Comparison of ENCODE assay signal across 24 cellular contexts in the genomic region with DNA sequence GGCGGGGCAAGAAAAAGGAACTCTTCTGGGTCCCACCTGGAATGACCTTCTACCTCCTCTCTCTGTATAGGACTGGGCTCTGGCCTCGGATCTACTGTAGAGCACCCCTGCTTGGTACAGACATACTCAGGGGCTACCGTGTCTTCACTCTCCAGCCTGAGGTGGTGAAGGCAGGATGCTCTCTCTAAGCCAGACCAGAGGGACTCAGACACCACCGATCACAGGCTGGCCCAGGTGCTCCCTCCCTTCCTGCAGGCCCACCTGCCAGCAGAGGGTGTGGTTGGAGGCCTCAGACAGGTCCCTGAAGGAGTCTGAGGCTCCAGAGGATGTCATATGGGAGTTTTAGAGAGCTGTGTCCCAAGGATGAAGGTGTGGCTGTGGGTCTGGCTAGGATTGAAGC. TPM values are rescaled to one million over a fixed set of nuclear protein-coding genes. Genes with fewer than 3 reads are reported as not detected.
DNase-seq lines count a peak whose midpoint lies in the region; ATAC-seq and TF ChIP-seq lines count a peak whose summit lies in the region.
"Had no signal": no experiment of that assay in that cellular context is flagged by ENCODE, and none has a peak within 500 bp of the region (broad histone marks: within the 10 kb centered on the region; RNA-seq: fewer than 3 reads in every experiment).

No MANE protein-coding gene starts in this region.

- no peak overlapping the region for H3K18ac ChIP-seq in IMR-90 (ENCODE audit: low read depth, low read length)

- no peak overlapping the region for H2BK15ac ChIP-seq in IMR-90 (ENCODE audit: low read depth, low read length)

- no peaks in the 10 kb centered on the region for H3K9me3 ChIP-seq in IMR-90 (ENCODE audit: control insufficient read depth, insufficient read depth, low read length)
- H3K9me3 ChIP-seq in neutrophil, result no peaks in the 10 kb centered on the region
- H3K9me3 ChIP-seq: BLaER1 treated with 17β-estradiol and CSF1 and Interleukin-3, amounts not matched to agents 10 nM and 100 nM had no signal

- H2AK9ac ChIP-seq in IMR-90 (replicated peaks; ENCODE audit: low read depth, low read length, poor library complexity), result no peak overlapping the region

- H3K79me1 ChIP-seq in IMR-90 (ENCODE audit: low read depth in 1 of 2, low read length in 2 of 2), result no peaks in the 10 kb centered on the region

- TF ChIP-seq CTCF in IMR-90 (conservative IDR thresholded peaks at IDR 0.05; ENCODE audit: low read depth, low read length), result no peak
- TF ChIP-seq CTCF in neutrophil (IDR thresholded peaks at IDR 0.05), result no peak

- no peak overlapping the region for H3K4ac ChIP-seq in IMR-90 (ENCODE audit: low read depth, low read length)

- no TSS peak for BruUV-seq in IMR-90 (replicated peaks; lab: Mats Ljungman, UMichigan)

- H2BK120ac ChIP-seq in IMR-90 (ENCODE audit: low read depth, low read length), result no peak overlapping the region

- H3K9ac ChIP-seq in IMR-90 (ENCODE audit: low read depth, low read length), result no peak overlapping the region
- H3K9ac ChIP-seq: BLaER1 treated with 17β-estradiol and CSF1 and Interleukin-3, amounts not matched to agents 10 nM and 100 nM; KMS-11 had no signal

- no peak overlapping the region for H2AK5ac ChIP-seq in IMR-90 (ENCODE audit: low read depth, low read length)

- H2BK5ac ChIP-seq in IMR-90 (ENCODE audit: low read depth, low read length, poor library complexity, severe bottlenecking), result no peak overlapping the region

- no peak overlapping the region for H3K23ac ChIP-seq in IMR-90 (ENCODE audit: low read depth, low read length)

- H3K56ac ChIP-seq in IMR-90 (ENCODE audit: extremely low read depth, insufficient read depth, low read length), result no peak overlapping the region

- H3K27me3 Mint-ChIP-seq in activated T-helper 17 cell treated with anti-CD3 and anti-CD28 coated beads, Interleukin-2, amount 50 U/mL, for 72 hours, result peaks cover 3% of the 10 kb centered on the region

- no peaks in the 10 kb centered on the region for H3K36me3 Mint-ChIP-seq in activated T-helper 17 cell treated with anti-CD3 and anti-CD28 coated beads, Interleukin-2, amount 50 U/mL, for 72 hours (ENCODE audit: low read depth)
- H3K36me3 Mint-ChIP-seq: CD4-positive, alpha-beta memory T cell had no signal

- CTCF ChIA-PET in IMR-90 (lab: Yijun Ruan, JAX), result no interaction called here

- 83% methylated on average over 1 of the region's 4 CpGs; no CpG with 5 or more reads in 1 of the 2 experiments for WGBS in IMR-90 (ENCODE audit: extremely low coverage in 2 of 2, insufficient read length in 1 of 2), 2 experiments

- no peak for TF ChIP-seq RAD21 in IMR-90 (IDR thresholded peaks at IDR 0.05; ENCODE audit: low read length)

- POLR2A ChIA-PET in IMR-90 (lab: Charles Lee; ENCODE audit: unreplicated experiment), result no interaction called here

- peak overlapping the region; percentile 41 for H2AFZ ChIP-seq in IMR-90 (replicated peaks; ENCODE audit: low read length, poor library complexity)

- no peak overlapping the region for H3K4me2 ChIP-seq in IMR-90 (ENCODE audit: low read depth, low read length)
- H3K4me2 ChIP-seq: BLaER1 treated with 17β-estradiol and CSF1 and Interleukin-3, amounts not matched to agents 10 nM and 100 nM; KMS-11 had no signal

- no peaks in the 10 kb centered on the region for H3K9me3 Mint-ChIP-seq in activated T-helper 17 cell treated with anti-CD3 and anti-CD28 coated beads, Interleukin-2, amount 50 U/mL, for 72 hours
- H3K9me3 Mint-ChIP-seq: HFFc6 had no signal

- dilution Hi-C loops in IMR-90 (cut with HindIII; ENCODE audit: low sequenced_read_pairs, unreplicated experiment), result no loop called here

- H4K8ac ChIP-seq in IMR-90 (ENCODE audit: low read depth in 2 of 2, low read length in 2 of 2), result no peak overlapping the region

- H3K4me3 ChIP-seq in IMR-90 (ENCODE audit: insufficient read depth, low read depth, low read length) (no peak overlapping the region), neutrophil (ENCODE audit: low read depth in 1 of 2, low read length in 1 of 2) (no peak overlapping the region)
- H3K4me3 ChIP-seq: BLaER1 treated with 17β-estradiol and CSF1 and Interleukin-3, amounts not matched to agents 10 nM and 100 nM; GM12878 had no signal

- H3K27me3 ChIP-seq in IMR-90 (ENCODE audit: control insufficient read depth, insufficient read depth, low read length) (peaks cover 28% of the 10 kb centered on the region), neutrophil (no peaks in the 10 kb centered on the region)
- H3K27me3 ChIP-seq: BLaER1 treated with 17β-estradiol and CSF1 and Interleukin-3, amounts not matched to agents 10 nM and 100 nM had no signal

- intact Hi-C loops in IMR-90 (cut with micrococcal nuclease), result no loop called here

- no peak overlapping the region for H2BK20ac ChIP-seq in IMR-90 (ENCODE audit: low read depth, low read length)

- no peaks in the 10 kb centered on the region; the same call in 1 of the 2 replicates for H3K9me1 ChIP-seq in IMR-90 (ENCODE audit: insufficient read depth, low read length)

- H3K4me3 Mint-ChIP-seq in activated T-helper 17 cell treated with anti-CD3 and anti-CD28 coated beads, Interleukin-2, amount 50 U/mL, for 72 hours, result no peak overlapping the region
- H3K4me3 Mint-ChIP-seq: CD4-positive, alpha-beta memory T cell; HFFc6 had no signal

- ATAC-seq in IMR-90 (ENCODE audit: low read depth), result no peak
- ATAC-seq in activated T-helper 17 cell treated with anti-CD3 and anti-CD28 coated beads, Interleukin-2, amount 50 U/mL, for 72 hours (replicated peaks), result no peak
- no peak for ATAC-seq in GM18861 (IDR thresholded peaks at IDR 0.05; ENCODE audit: unreplicated experiment)
- ATAC-seq in GM18511 (IDR thresholded peaks at IDR 0.05; ENCODE audit: unreplicated experiment), result no peak
- ATAC-seq: GM12878, HepG2 had no signal

- peak overlapping the region; percentile 35 for H3K27ac Mint-ChIP-seq in activated T-helper 17 cell treated with anti-CD3 and anti-CD28 coated beads, Interleukin-2, amount 50 U/mL, for 72 hours
- H3K27ac Mint-ChIP-seq: HFFc6 had no signal

- H3K4me1 Mint-ChIP-seq in activated T-helper 17 cell treated with anti-CD3 and anti-CD28 coated beads, Interleukin-2, amount 50 U/mL, for 72 hours, result no peaks in the 10 kb centered on the region
- H3K4me1 Mint-ChIP-seq: CD4-positive, alpha-beta memory T cell had no signal

- DNase-seq in NCI-H2171 treated with DMSO at 0.1 percent for 48 hours (lab: John Stamatoyannopoulos, UW) (peak; percentile 7), NCI-H2171 (lab: John Stamatoyannopoulos, UW) (no peak), IMR-90 (no peak), SKM-1 (lab: John Stamatoyannopoulos, UW; ENCODE audit: unreplicated experiment) (no peak)
- DNase-seq: ACHN; CD4-positive, alpha-beta memory T cell; DND-41; HFFc6; NCI-H1105; NCI-H146; NCI-H2029; NCI-H524 treated with DMSO at 0.1 percent for 48 hours; NCI-H82; SHP77 had no signal

- no peak overlapping the region for H4K91ac ChIP-seq in IMR-90 (ENCODE audit: insufficient read depth, low read depth, low read length)

- no peak overlapping the region for H3K14ac ChIP-seq in IMR-90 (replicated peaks; ENCODE audit: low read depth, low read length)

- H4K5ac ChIP-seq in IMR-90 (ENCODE audit: low read depth, low read length), result no peak overlapping the region

- H3K36me3 ChIP-seq in IMR-90 (ENCODE audit: control insufficient read depth, insufficient read depth, low read length), result no peaks in the 10 kb centered on the region
- H3K36me3 ChIP-seq in neutrophil, result peaks cover 4% of the 10 kb centered on the region
- H3K36me3 ChIP-seq: BLaER1 treated with 17β-estradiol and CSF1 and Interleukin-3, amounts not matched to agents 10 nM and 100 nM had no signal

- H3K4me1 ChIP-seq in IMR-90 (ENCODE audit: control insufficient read depth, insufficient read depth, low read length), result no peaks in the 10 kb centered on the region
- H3K4me1 ChIP-seq in neutrophil (ENCODE audit: control insufficient read depth in 1 of 2, insufficient read depth in 1 of 2, low read depth in 1 of 2, low read length in 1 of 2), result peaks cover 32% of the 10 kb centered on the region in 2 experiments

- TF ChIP-seq POLR2A in IMR-90 (IDR thresholded peaks at IDR 0.05; ENCODE audit: low read depth, low read length), result no peak

- H3K27ac ChIP-seq in IMR-90 (ENCODE audit: insufficient read depth, low read length) (no peak overlapping the region), neutrophil (peak overlapping the region; percentile 18)
- H3K27ac ChIP-seq: 22Rv1; BLaER1 treated with 17β-estradiol and CSF1 and Interleukin-3, amounts not matched to agents 10 nM and 100 nM; KMS-11 had no signal

- no peaks in the 10 kb centered on the region for H4K20me1 ChIP-seq in IMR-90 (ENCODE audit: insufficient read depth, low read length)
- H4K20me1 ChIP-seq: BLaER1 treated with 17β-estradiol and CSF1 and Interleukin-3, amounts not matched to agents 10 nM and 100 nM had no signal

- in situ Hi-C loops in IMR-90 (cut with MboI; ENCODE audit: low sequenced_read_pairs), result no loop called here

TF ChIP-seq in IMR-90, 13 proteins besides CTCF, POLR2A, EP300 and RAD21 (continues in another document):
- TF ChIP-seq CEBPB (IDR thresholded peaks at IDR 0.05; ENCODE audit: low read depth, low read length) (no peak), RCOR1 (IDR thresholded peaks at IDR 0.05; ENCODE audit: insufficient replicate concordance, low read length) (no peak), BHLHE40 (IDR thresholded peaks at IDR 0.05; ENCODE audit: low read depth, low read length) (no peak)

RNA-seq across cellular contexts. Expression of a gene that starts 4.1 kb away (rescaled TPM):
- total RNA-seq in IMR-90 (2012; rRNA removed), result not detected in 2 replicates
- not detected in 2 replicates for polyA plus RNA-seq in IMR-90 (2012; rRNA removed)
- not detected in 2 replicates for polyA plus RNA-seq in IMR-90 (2012; cell fraction: cytosol; rRNA removed)
- polyA plus RNA-seq in IMR-90 (2012; cell fraction: nucleus; rRNA removed; ENCODE audit: low replicate concordance), result not detected in 2 replicates
- total RNA-seq in activated T-helper 17 cell treated with anti-CD3 and anti-CD28 coated beads, Interleukin-2, amount 50 U/mL, for 72 hours, result under 1 TPM in 1 of 2 donors, not detected in 1; 0.19 TPM
- total RNA-seq: HFFc6, OCI-LY7 had no signal
- polyA plus RNA-seq: CD4-positive, alpha-beta memory T cell; GM12878 had no signal

RNA-seq across cellular contexts. Expression of a gene that starts 16.7 kb away (rescaled TPM):
- total RNA-seq in IMR-90 (2012; rRNA removed), result 6.1 and 7.2 TPM in 2 replicates
- 11.8 TPM in 2 replicates for polyA plus RNA-seq in IMR-90 (2012; rRNA removed)
- 4.6 and 5.6 TPM in 2 replicates for polyA plus RNA-seq in IMR-90 (2012; cell fraction: cytosol; rRNA removed)
- 8.8 and 20.4 TPM in 2 replicates for polyA plus RNA-seq in IMR-90 (2012; cell fraction: nucleus; rRNA removed; ENCODE audit: low replicate concordance)
- total RNA-seq in activated T-helper 17 cell treated with anti-CD3 and anti-CD28 coated beads, Interleukin-2, amount 50 U/mL, for 72 hours, result 10 to 100 TPM; 35.9 to 41.7 TPM

RNA-seq across cellular contexts. Expression of a gene that starts 20.9 kb away (rescaled TPM):
- 3.0 and 3.3 TPM in 2 replicates for total RNA-seq in IMR-90 (2012; rRNA removed)
- polyA plus RNA-seq in IMR-90 (2012; rRNA removed), result 4.9 and 5.5 TPM in 2 replicates
- 4.6 and 7.1 TPM in 2 replicates for polyA plus RNA-seq in IMR-90 (2012; cell fraction: cytosol; rRNA removed)
- polyA plus RNA-seq in IMR-90 (2012; cell fraction: nucleus; rRNA removed; ENCODE audit: low replicate concordance), result 4.6 and 11.7 TPM in 2 replicates
- total RNA-seq in activated T-helper 17 cell treated with anti-CD3 and anti-CD28 coated beads, Interleukin-2, amount 50 U/mL, for 72 hours, result 10 to 100 TPM in 1 of 2 donors, 1 to 10 TPM in 1; 9.7 to 10.3 TPM

RNA-seq across cellular contexts. Expression of a gene that starts 40.5 kb away (rescaled TPM):
- under 0.01 TPM in 2 replicates for total RNA-seq in IMR-90 (2012; rRNA removed)
- polyA plus RNA-seq in IMR-90 (2012; rRNA removed), result 0.20 and 0.26 TPM in 2 replicates
- polyA plus RNA-seq in IMR-90 (2012; cell fraction: cytosol; rRNA removed), result 0.12 and 0.19 TPM in 2 replicates
- 0.73 and 0.85 TPM in 2 replicates for polyA plus RNA-seq in IMR-90 (2012; cell fraction: nucleus; rRNA removed; ENCODE audit: low replicate concordance)
- not detected for total RNA-seq in activated T-helper 17 cell treated with anti-CD3 and anti-CD28 coated beads, Interleukin-2, amount 50 U/mL, for 72 hours
- total RNA-seq: GM12878, HepG2, OCI-LY7 had no signal
- polyA plus RNA-seq: CD4-positive, alpha-beta memory T cell; GM12878; HepG2 had no signal
